Comparison of ENCODE assay signal across 25 cellular contexts in the genomic region with DNA sequence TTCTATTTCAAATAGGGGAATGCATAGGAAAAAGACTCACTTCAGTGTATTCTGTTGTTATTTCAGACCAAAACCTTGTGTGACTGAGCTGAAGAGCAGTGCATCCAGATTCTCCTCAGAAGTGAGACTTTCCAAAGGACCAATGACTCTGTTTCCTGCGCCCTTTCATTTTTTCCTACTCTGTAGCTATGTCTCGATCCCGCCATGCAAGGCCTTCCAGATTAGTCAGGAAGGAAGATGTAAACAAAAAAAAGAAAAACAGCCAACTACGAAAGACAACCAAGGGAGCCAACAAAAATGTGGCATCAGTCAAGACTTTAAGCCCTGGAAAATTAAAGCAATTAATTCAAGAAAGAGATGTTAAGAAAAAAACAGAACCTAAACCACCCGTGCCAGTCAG.
"Had no signal": no experiment of that assay in that cellular context is flagged by ENCODE, and none has a peak within 500 bp of the region (broad histone marks: within the 10 kb centered on the region; RNA-seq: fewer than 3 reads in every experiment).

No MANE protein-coding gene starts in this region.

- H3K9me3 ChIP-seq: esophagus squamous epithelium, lower lobe of right lung, mucosa of descending colon, prostate gland, right atrium auricular region, spleen, suprapubic skin, transverse colon, upper lobe of right lung, uterus had no signal

- H3K36me3 ChIP-seq: lower lobe of right lung, prostate gland, right atrium auricular region, spleen, transverse colon, upper lobe of right lung, uterus had no signal

- H3K27ac ChIP-seq: esophagus squamous epithelium, lower lobe of right lung, neural progenitor cell, prostate gland, right atrium auricular region, spleen, suprapubic skin, transverse colon, upper lobe of right lung, uterus had no signal

- H3K9ac ChIP-seq: neural progenitor cell had no signal

- H3K9me3 Mint-ChIP-seq: immature natural killer cell; mesothelial cell of epicardium; naive B cell; natural killer cell treated with Interleukin-12 subunit alpha and Interleukin-12 subunit beta and Interleukin-15 and Interleukin-18, amount 100 ng/mL, for 72 hours; neural progenitor cell; stimulated activated naive B cell treated with anti-CD40 and anti-IgM and Interleukin-4, amounts not matched to agents 10 μg/mL and 1 μg/mL and 100 μg/mL, for 72 hours; stimulated activated naive CD8-positive, alpha-beta T cell treated with anti-CD3 and anti-CD28 coated beads, Interleukin-15, Interleukin-2, amounts not matched to agents 100 ng/mL and 50 ng/mL, for 24 hours had no signal

- H3K4me1 ChIP-seq: lower lobe of right lung, neural progenitor cell, prostate gland, right atrium auricular region, spleen, suprapubic skin, transverse colon, upper lobe of right lung, uterus had no signal

- ATAC-seq: left ventricle myocardium superior; lower lobe of right lung; mucosa of descending colon; natural killer cell treated with Interleukin-12 subunit alpha and Interleukin-12 subunit beta and Interleukin-15 and Interleukin-18, amount 100 ng/mL, for 72 hours; sciatic nerve; stimulated activated naive B cell treated with anti-CD40 and anti-IgM and Interleukin-4, amounts not matched to agents 10 μg/mL and 1 μg/mL and 100 μg/mL, for 72 hours; upper lobe of right lung had no signal

- DNase-seq: effector CD8-positive, alpha-beta T cell; erythroblast; esophagus squamous epithelium; hypothalamus; immature natural killer cell; islet precursor cell; kidney glomerular epithelial cell; left ventricle myocardium superior; lower lobe of right lung; mucosa of descending colon; naive B cell; spleen; stimulated activated CD4-positive, alpha-beta T cell treated with anti-CD3 and anti-CD28 coated beads, Interleukin-2, amount 100 ng/mL, for 48 hours; stimulated activated naive B cell treated with anti-CD40 and anti-IgM and Interleukin-4, amounts not matched to agents 10 μg/mL and 1 μg/mL and 100 μg/mL, for 72 hours; transverse colon; upper lobe of right lung; uterus had no signal

- H3K4me3 ChIP-seq: esophagus squamous epithelium, lower lobe of right lung, mucosa of descending colon, neural progenitor cell, prostate gland, right atrium auricular region, spleen, suprapubic skin, transverse colon, upper lobe of right lung, uterus had no signal

- H3K4me2 ChIP-seq: neural progenitor cell had no signal

- H3K4me3 Mint-ChIP-seq: immature natural killer cell; mesothelial cell of epicardium; naive B cell; natural killer cell treated with Interleukin-12 subunit alpha and Interleukin-12 subunit beta and Interleukin-15 and Interleukin-18, amount 100 ng/mL, for 72 hours; neural progenitor cell; stimulated activated naive B cell treated with anti-CD40 and anti-IgM and Interleukin-4, amounts not matched to agents 10 μg/mL and 1 μg/mL and 100 μg/mL, for 72 hours; stimulated activated naive CD8-positive, alpha-beta T cell treated with anti-CD3 and anti-CD28 coated beads, Interleukin-15, Interleukin-2, amounts not matched to agents 100 ng/mL and 50 ng/mL, for 24 hours had no signal

- H3K27me3 ChIP-seq: esophagus squamous epithelium, neural progenitor cell, right atrium auricular region, suprapubic skin, transverse colon, upper lobe of right lung, uterus had no signal

- H2AFZ ChIP-seq: neural progenitor cell had no signal

- H3K4me1 Mint-ChIP-seq: mesothelial cell of epicardium, naive B cell, neural progenitor cell had no signal

- H3K27ac Mint-ChIP-seq: immature natural killer cell; mesothelial cell of epicardium; natural killer cell treated with Interleukin-12 subunit alpha and Interleukin-12 subunit beta and Interleukin-15 and Interleukin-18, amount 100 ng/mL, for 72 hours; neural progenitor cell; stimulated activated naive B cell treated with anti-CD40 and anti-IgM and Interleukin-4, amounts not matched to agents 10 μg/mL and 1 μg/mL and 100 μg/mL, for 72 hours; stimulated activated naive CD8-positive, alpha-beta T cell treated with anti-CD3 and anti-CD28 coated beads, Interleukin-15, Interleukin-2, amounts not matched to agents 100 ng/mL and 50 ng/mL, for 24 hours had no signal

- H3K36me3 Mint-ChIP-seq: immature natural killer cell; naive B cell; natural killer cell treated with Interleukin-12 subunit alpha and Interleukin-12 subunit beta and Interleukin-15 and Interleukin-18, amount 100 ng/mL, for 72 hours; stimulated activated naive B cell treated with anti-CD40 and anti-IgM and Interleukin-4, amounts not matched to agents 10 μg/mL and 1 μg/mL and 100 μg/mL, for 72 hours had no signal
